14 cellular contexts compared by ENCODE assay signal in genomic region chr17:57548421-57549385, GRCh38.
DNase-seq lines count a peak whose midpoint lies in the region; ATAC-seq and TF ChIP-seq lines count a peak whose summit lies in the region.
"Had no signal": no experiment of that assay in that cellular context is flagged by ENCODE, and none has a peak within 500 bp of the region (broad histone marks: within the 10 kb centered on the region; RNA-seq: fewer than 3 reads in every experiment).

No MANE protein-coding gene starts in this region.

- CTCF ChIA-PET in activated CD4-positive, alpha-beta memory T cell treated with anti-CD3 and anti-CD28 coated beads, Interleukin-2, amount 10 ng/mL, durations not matched to agents 7 days and 5 days (lab: Charles Lee), result no interaction called here

- H3K4me3 Mint-ChIP-seq in endodermal cell (no peak overlapping the region), nephron (peak overlapping the region in 2 of 3 experiments; percentile 0 to 24)
- H3K4me3 Mint-ChIP-seq in activated CD4-positive, alpha-beta memory T cell treated with anti-CD3 and anti-CD28 coated beads, Interleukin-2, amount 10 ng/mL, durations not matched to agents 7 days and 5 days, result no peak overlapping the region
- H3K4me3 Mint-ChIP-seq: activated CD8-positive, alpha-beta memory T cell treated with anti-CD3 and anti-CD28 coated beads, Interleukin-2, amount 10 ng/mL, durations not matched to agents 7 days and 5 days had no signal

- ATAC-seq in DND-41 (ENCODE audit: insufficient read depth, low read depth) (no peak), HG02870 (IDR thresholded peaks at IDR 0.05; ENCODE audit: unreplicated experiment) (no peak), GM21723 (IDR thresholded peaks at IDR 0.05; ENCODE audit: unreplicated experiment) (no peak)
- ATAC-seq: activated CD8-positive, alpha-beta memory T cell treated with anti-CD3 and anti-CD28 coated beads, Interleukin-2, amount 10 ng/mL, durations not matched to agents 7 days and 5 days; pancreas had no signal

- H3K4me1 Mint-ChIP-seq in endodermal cell (peaks cover 96% of the 10 kb centered on the region), nephron (peaks cover 89% of the 10 kb centered on the region)
- H3K4me1 Mint-ChIP-seq in activated CD4-positive, alpha-beta memory T cell treated with anti-CD3 and anti-CD28 coated beads, Interleukin-2, amount 10 ng/mL, durations not matched to agents 7 days and 5 days, result peaks cover 10% of the 10 kb centered on the region

- no peaks in the 10 kb centered on the region for H3K27me3 ChIP-seq in DND-41 (ENCODE audit: insufficient read depth, low read length, poor library complexity)
- no peaks in the 10 kb centered on the region for H3K27me3 ChIP-seq in endodermal cell (ENCODE audit: control insufficient read depth, insufficient read depth, low read length, poor library complexity, severe bottlenecking)
- H3K27me3 ChIP-seq: pancreas had no signal

- H3K27ac ChIP-seq in DND-41 (ENCODE audit: low read length), result peak overlapping the region; percentile 98
- peak overlapping the region; percentile 85 for H3K27ac ChIP-seq in endodermal cell (ENCODE audit: low read depth, low read length)
- H3K27ac ChIP-seq: pancreas had no signal

- H3K4me3 ChIP-seq in DND-41 (ENCODE audit: low read depth in 1 of 2, low read length in 2 of 2) (peak overlapping the region in 1 of 2 experiments; percentile 58; a peak in 1 of 4 replicates), endodermal cell (ENCODE audit: low read length) (no peak overlapping the region)
- H3K4me3 ChIP-seq: pancreas had no signal

- H3K36me3 Mint-ChIP-seq in endodermal cell (ENCODE audit: low read depth) (no peaks in the 10 kb centered on the region), nephron (ENCODE audit: low read depth) (no peaks in the 10 kb centered on the region)
- no peaks in the 10 kb centered on the region for H3K36me3 Mint-ChIP-seq in activated CD4-positive, alpha-beta memory T cell treated with anti-CD3 and anti-CD28 coated beads, Interleukin-2, amount 10 ng/mL, durations not matched to agents 7 days and 5 days (ENCODE audit: low read depth)
- H3K36me3 Mint-ChIP-seq: activated CD8-positive, alpha-beta memory T cell treated with anti-CD3 and anti-CD28 coated beads, Interleukin-2, amount 10 ng/mL, durations not matched to agents 7 days and 5 days had no signal

- WGBS in endodermal cell (ENCODE audit: insufficient coverage in 1 of 2, insufficient read length in 1 of 2), 2 experiments, result 77% methylated on average over 11 to 17 of the region's 18 CpGs

- TF ChIP-seq CTCF in DND-41 (IDR thresholded peaks at IDR 0.05; ENCODE audit: borderline replicate concordance, extremely low read depth, low read length, poor library complexity, severe bottlenecking) (no peak), endodermal cell (conservative IDR thresholded peaks at IDR 0.05) (no peak), nephron (IDR thresholded peaks at IDR 0.05; ENCODE audit: unreplicated experiment in 3 of 3) (no peak)

- H3K4me1 ChIP-seq in DND-41 (ENCODE audit: insufficient read depth, low read length) (peaks cover 100% of the 10 kb centered on the region), endodermal cell (ENCODE audit: control insufficient read depth, insufficient read depth, low read length) (peaks cover 42% of the 10 kb centered on the region)
- H3K4me1 ChIP-seq: pancreas had no signal

- no peak overlapping the region for H2AFZ ChIP-seq in DND-41 (ENCODE audit: low read depth, low read length)

- peaks cover 58% of the 10 kb centered on the region for H3K36me3 ChIP-seq in DND-41 (ENCODE audit: insufficient read depth, low read length)
- H3K36me3 ChIP-seq in endodermal cell (ENCODE audit: control insufficient read depth, insufficient read depth, low read length), result no peaks in the 10 kb centered on the region
- H3K36me3 ChIP-seq: pancreas had no signal

- no peaks in the 10 kb centered on the region for H3K27me3 Mint-ChIP-seq in endodermal cell (ENCODE audit: insufficient read depth)
- peaks cover 93% of the 10 kb centered on the region for H3K27me3 Mint-ChIP-seq in nephron (ENCODE audit: low read depth)
- no peaks in the 10 kb centered on the region for H3K27me3 Mint-ChIP-seq in activated CD4-positive, alpha-beta memory T cell treated with anti-CD3 and anti-CD28 coated beads, Interleukin-2, amount 10 ng/mL, durations not matched to agents 7 days and 5 days
- H3K27me3 Mint-ChIP-seq: activated CD8-positive, alpha-beta memory T cell treated with anti-CD3 and anti-CD28 coated beads, Interleukin-2, amount 10 ng/mL, durations not matched to agents 7 days and 5 days had no signal

- H3K9me3 Mint-ChIP-seq in endodermal cell, result no peaks in the 10 kb centered on the region
- H3K9me3 Mint-ChIP-seq in nephron, result no peaks in the 10 kb centered on the region
- H3K9me3 Mint-ChIP-seq in activated CD4-positive, alpha-beta memory T cell treated with anti-CD3 and anti-CD28 coated beads, Interleukin-2, amount 10 ng/mL, durations not matched to agents 7 days and 5 days, result no peaks in the 10 kb centered on the region

- H3K9ac ChIP-seq in DND-41 (ENCODE audit: low read depth, low read length) (peak overlapping the region; percentile 76), endodermal cell (ENCODE audit: extremely low read depth, low read length, poor library complexity, severe bottlenecking) (no peak overlapping the region)

- H4K20me1 ChIP-seq in DND-41 (ENCODE audit: insufficient read depth, low read length), result no peaks in the 10 kb centered on the region

- peaks cover 99% of the 10 kb centered on the region for H3K79me2 ChIP-seq in DND-41 (ENCODE audit: insufficient read depth, low read length)

- H3K9me3 ChIP-seq in DND-41 (ENCODE audit: insufficient read depth, low read length, severe bottlenecking) (no peaks in the 10 kb centered on the region), endodermal cell (ENCODE audit: control insufficient read depth, low read length) (no peaks in the 10 kb centered on the region)
- H3K9me3 ChIP-seq: pancreas had no signal

- DNase-seq in DND-41 (peak; percentile 66), NCI-H82 treated with DMSO at 0.1 percent for 48 hours (lab: John Stamatoyannopoulos, UW; ENCODE audit: unreplicated experiment) (peak; percentile 85), endodermal cell (peak; percentile 77), NCI-H748 treated with DMSO at 0.1 percent for 48 hours (lab: John Stamatoyannopoulos, UW) (no peak)
- DNase-seq in activated CD4-positive, alpha-beta memory T cell treated with anti-CD3 and anti-CD28 coated beads, Interleukin-2, amount 10 ng/mL, durations not matched to agents 7 days and 5 days, result no peak
- DNase-seq: activated CD8-positive, alpha-beta memory T cell treated with anti-CD3 and anti-CD28 coated beads, Interleukin-2, amount 10 ng/mL, durations not matched to agents 7 days and 5 days; amniotic stem cell; NCI-H1048; pancreas; substantia nigra; T-helper 2 cell had no signal

- H3K4me2 ChIP-seq in DND-41 (ENCODE audit: insufficient read depth, low read length), result peak overlapping the region; percentile 64

- POLR2A ChIA-PET in activated CD4-positive, alpha-beta memory T cell treated with anti-CD3 and anti-CD28 coated beads, Interleukin-2, amount 10 ng/mL, durations not matched to agents 7 days and 5 days (lab: Charles Lee), result no interaction called here

- H3K27ac Mint-ChIP-seq in endodermal cell (peak overlapping the region; percentile 36), nephron (peak overlapping the region; percentile 65 to 93 (median 93))
- no peak overlapping the region for H3K27ac Mint-ChIP-seq in activated CD4-positive, alpha-beta memory T cell treated with anti-CD3 and anti-CD28 coated beads, Interleukin-2, amount 10 ng/mL, durations not matched to agents 7 days and 5 days
- H3K27ac Mint-ChIP-seq: activated CD8-positive, alpha-beta memory T cell treated with anti-CD3 and anti-CD28 coated beads, Interleukin-2, amount 10 ng/mL, durations not matched to agents 7 days and 5 days had no signal

Comparison
In these comparisons a context has a peak if more than half of its experiments do, and no peak if none do; other contexts are left out.
1. DNase-seq: peak in DND-41 (single experiment), NCI-H82 treated with DMSO at 0.1 percent for 48 hours (single experiment) and endodermal cell (single experiment); none in NCI-H748 treated with DMSO at 0.1 percent for 48 hours (single experiment) and activated CD4-positive, alpha-beta memory T cell treated with anti-CD3 and anti-CD28 coated beads, Interleukin-2, amount 10 ng/mL, durations not matched to agents 7 days and 5 days (single experiment).
2. H3K4me3 Mint-ChIP-seq: peak in nephron (2 of 3); none in endodermal cell (single experiment) and activated CD4-positive, alpha-beta memory T cell treated with anti-CD3 and anti-CD28 coated beads, Interleukin-2, amount 10 ng/mL, durations not matched to agents 7 days and 5 days (single experiment).